ENCODE assay signal across 8 cellular contexts in the genomic region with DNA sequence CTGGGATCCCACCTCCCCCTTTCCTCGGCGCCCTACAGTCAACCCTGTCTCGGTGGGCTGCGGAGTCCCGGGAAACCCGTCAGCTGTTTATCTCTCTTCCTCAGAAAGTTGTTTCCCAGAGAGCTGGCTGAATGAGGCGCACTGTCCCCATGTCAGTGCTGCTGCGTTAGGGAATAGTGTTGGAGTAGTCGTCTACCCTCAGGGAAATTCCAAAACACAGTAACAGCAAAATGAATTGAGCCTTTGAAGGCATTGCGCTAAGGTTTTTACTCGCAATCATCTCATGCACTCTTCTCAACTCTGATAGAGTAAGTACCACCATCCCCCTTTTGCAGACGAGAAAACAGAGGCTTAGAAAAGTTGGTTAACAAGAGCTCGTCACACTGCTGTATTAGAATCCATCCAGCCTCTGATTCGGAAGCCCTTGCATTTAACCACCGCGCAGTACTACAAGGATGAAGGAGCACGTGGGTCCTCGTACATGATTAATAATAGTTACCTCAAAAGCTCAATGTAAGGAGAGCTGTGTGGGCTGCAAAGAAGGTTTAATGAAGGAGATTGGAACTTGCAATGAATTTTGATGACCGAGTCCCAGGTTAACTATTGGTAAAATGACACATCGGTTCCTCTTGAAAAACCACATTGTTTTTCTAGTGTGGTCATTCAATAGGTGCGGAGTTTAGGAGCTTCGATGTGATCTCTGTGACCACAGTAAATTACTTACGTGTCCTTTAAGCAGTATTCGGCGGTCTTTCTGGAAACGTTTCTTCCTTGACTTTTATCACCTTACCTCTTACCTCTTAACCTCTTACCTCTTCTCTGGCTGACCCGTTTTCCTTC. TPM values are rescaled to one million over a fixed set of nuclear protein-coding genes. Genes with fewer than 3 reads are reported as not detected.
DNase-seq lines count a peak whose midpoint lies in the region; ATAC-seq lines count a peak whose summit lies in the region.

No MANE protein-coding gene starts in this region.

- H3K4me1 ChIP-seq in right cardiac atrium (ENCODE audit: control insufficient read depth, insufficient read depth, low read length): no peaks in the 10 kb centered on the region

- H3K4me3 ChIP-seq in right cardiac atrium (ENCODE audit: low read length): peak overlapping the region; percentile 62

- H3K9me3 ChIP-seq in right cardiac atrium (ENCODE audit: control insufficient read depth, low read length): no peaks in the 10 kb centered on the region

- H3K27ac ChIP-seq in right cardiac atrium (ENCODE audit: low read length): peak overlapping the region; percentile 74

- peak; percentile 62 for DNase-seq in DMS 273 (lab: John Stamatoyannopoulos, UW; ENCODE audit: unreplicated experiment)
- no peak for DNase-seq in DMS 273 treated with DMSO at 0.1 percent for 48 hours (lab: John Stamatoyannopoulos, UW)
- DNase-seq in M059J (ENCODE audit: low read depth): peak; percentile 54
- DNase-seq in right cardiac atrium: no peak
- DNase-seq in sciatic nerve (ENCODE audit: low spot score): no peak
- no peak for DNase-seq in NCI-H774 (lab: John Stamatoyannopoulos, UW)

- H3K27ac Mint-ChIP-seq in activated naive CD8-positive, alpha-beta T cell: peak overlapping the region; percentile 86

- intact Hi-C loops in right cardiac atrium (cut with DNase I): no loop called here
- intact Hi-C loops in sciatic nerve (cut with DNase I): no loop called here

- H3K4me1 Mint-ChIP-seq in activated naive CD8-positive, alpha-beta T cell (ENCODE audit: low read depth): peaks cover 41% of the 10 kb centered on the region

- H3K9me3 Mint-ChIP-seq in activated naive CD8-positive, alpha-beta T cell (ENCODE audit: low read depth): no peaks in the 10 kb centered on the region

- peak overlapping the region; percentile 90 for H3K4me3 Mint-ChIP-seq in activated naive CD8-positive, alpha-beta T cell

- ATAC-seq in GM21576 (IDR thresholded peaks at IDR 0.05; ENCODE audit: unreplicated experiment) (peak; percentile 3), right cardiac atrium (peak in 1 of 2 donors; percentile 1), sciatic nerve (peak; percentile 38)

- peaks cover 3% of the 10 kb centered on the region for H3K27me3 Mint-ChIP-seq in activated naive CD8-positive, alpha-beta T cell

- no peaks in the 10 kb centered on the region for H3K36me3 Mint-ChIP-seq in activated naive CD8-positive, alpha-beta T cell

- WGBS in right cardiac atrium: 5% methylated on average over 27 of the region's 27 CpGs

- H3K27me3 ChIP-seq in right cardiac atrium (ENCODE audit: control insufficient read depth, insufficient read depth): no peaks in the 10 kb centered on the region

RNA-seq across cellular contexts. Expression of a gene that starts 0.8 kb away (rescaled TPM):
- 23.3 and 33.3 TPM in 2 replicates for total RNA-seq in M059J (2014; rRNA removed; shearing (Covaris generic))
- total RNA-seq in right cardiac atrium: 10 to 100 TPM; 19.2 to 26.1 (median 20.2) TPM
- 10.2 TPM for polyA plus RNA-seq in right cardiac atrium
- total RNA-seq in sciatic nerve: 46.0 TPM

Comparison
In these comparisons a context has a peak if more than half of its experiments do, and no peak if none do; other contexts are left out.
1. DNase-seq: peak in DMS 273 (single experiment) and M059J (single experiment); none in DMS 273 treated with DMSO at 0.1 percent for 48 hours (single experiment), right cardiac atrium (0 of 3), sciatic nerve (single experiment) and NCI-H774 (single experiment).